Comparison of ENCODE assay signal across 24 cellular contexts in the genomic region with DNA sequence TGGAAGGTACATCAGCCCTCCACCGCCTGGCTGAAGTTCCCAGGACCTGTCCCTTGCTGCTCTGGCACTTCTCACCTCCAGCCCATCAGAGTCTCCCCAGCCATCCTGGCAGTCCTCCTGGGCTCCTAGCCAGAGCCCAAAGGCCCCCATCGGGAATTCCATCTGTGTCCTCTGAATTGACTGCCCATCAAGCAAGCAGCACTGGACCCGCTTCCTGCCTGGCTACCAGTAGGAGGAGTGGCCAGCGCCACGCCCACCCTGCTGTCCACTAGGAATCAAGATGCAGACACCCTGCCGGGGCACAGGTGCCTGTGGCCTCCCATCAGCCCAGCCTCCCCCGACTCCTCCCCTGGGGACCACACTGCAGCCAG. TPM values are rescaled to one million over a fixed set of nuclear protein-coding genes. Genes with fewer than 3 reads are reported as not detected.
A peak's percentile ranks its signal among the peaks of the same experiment; 100 is the strongest.
DNase-seq lines count a peak whose midpoint lies in the region; ATAC-seq and TF ChIP-seq lines count a peak whose summit lies in the region.
"Had no signal": no experiment of that assay in that cellular context is flagged by ENCODE, and none has a peak within 500 bp of the region (broad histone marks: within the 10 kb centered on the region; RNA-seq: fewer than 3 reads in every experiment).

No MANE protein-coding gene starts in this region.

- no peaks in the 10 kb centered on the region for H3K4me1 ChIP-seq in sigmoid colon
- H3K4me1 ChIP-seq: parathyroid adenoma, right lobe of liver, upper lobe of left lung had no signal

- no peak for TF ChIP-seq EP300 in sigmoid colon (IDR thresholded peaks at IDR 0.05)

- TF ChIP-seq CTCF in coronary artery (IDR thresholded peaks at IDR 0.05) = no peak
- TF ChIP-seq CTCF in sigmoid colon (IDR thresholded peaks at IDR 0.05) = no peak

- peaks cover 6 to 43% (median 13%) of the 10 kb centered on the region in 3 donors for H3K27me3 ChIP-seq in sigmoid colon
- H3K27me3 ChIP-seq: BLaER1, right lobe of liver, upper lobe of left lung had no signal

- H3K4me3 ChIP-seq in coronary artery (no peak overlapping the region), sigmoid colon (no peak overlapping the region)
- H3K4me3 ChIP-seq: BLaER1, right lobe of liver, upper lobe of left lung had no signal

- no peak for TF ChIP-seq POLR2A in sigmoid colon (IDR thresholded peaks at IDR 0.05)

- no peak overlapping the region for H3K27ac Mint-ChIP-seq in activated CD8-positive, alpha-beta memory T cell treated with anti-CD3 and anti-CD28 coated beads, Interleukin-2, amount 10 ng/mL, durations not matched to agents 7 days and 5 days
- H3K27ac Mint-ChIP-seq: activated CD4-positive, alpha-beta T cell treated with anti-CD3 and anti-CD28 coated beads, Interleukin-2, amount 10 ng/mL, durations not matched to agents 24 days and 14 days; activated naive CD8-positive, alpha-beta T cell treated with anti-CD3 and anti-CD28 coated beads, Interleukin-2, amount 10 ng/mL, durations not matched to agents 7 days and 5 days; memory B cell; nephron had no signal

- no peaks in the 10 kb centered on the region for H3K27me3 Mint-ChIP-seq in activated CD8-positive, alpha-beta memory T cell treated with anti-CD3 and anti-CD28 coated beads, Interleukin-2, amount 10 ng/mL, durations not matched to agents 7 days and 5 days
- H3K27me3 Mint-ChIP-seq: activated CD4-positive, alpha-beta T cell treated with anti-CD3 and anti-CD28 coated beads, Interleukin-2, amount 10 ng/mL, durations not matched to agents 24 days and 14 days; activated naive CD8-positive, alpha-beta T cell treated with anti-CD3 and anti-CD28 coated beads, Interleukin-2, amount 10 ng/mL, durations not matched to agents 7 days and 5 days had no signal

- no peaks in the 10 kb centered on the region for H3K36me3 ChIP-seq in sigmoid colon
- H3K36me3 ChIP-seq: BLaER1, right lobe of liver, upper lobe of left lung had no signal

- WGBS in sigmoid colon, 2 donors = 61 to 73% methylated on average over 7 of the region's 7 CpGs

- no peaks in the 10 kb centered on the region for H3K9me3 ChIP-seq in sigmoid colon
- H3K9me3 ChIP-seq: BLaER1, right lobe of liver, upper lobe of left lung had no signal

- no peak overlapping the region for H3K4me3 Mint-ChIP-seq in activated CD8-positive, alpha-beta memory T cell treated with anti-CD3 and anti-CD28 coated beads, Interleukin-2, amount 10 ng/mL, durations not matched to agents 7 days and 5 days
- H3K4me3 Mint-ChIP-seq: activated CD4-positive, alpha-beta T cell treated with anti-CD3 and anti-CD28 coated beads, Interleukin-2, amount 10 ng/mL, durations not matched to agents 24 days and 14 days; activated naive CD8-positive, alpha-beta T cell treated with anti-CD3 and anti-CD28 coated beads, Interleukin-2, amount 10 ng/mL, durations not matched to agents 7 days and 5 days; memory B cell; nephron had no signal

- no peaks in the 10 kb centered on the region for H3K9me3 Mint-ChIP-seq in activated CD8-positive, alpha-beta memory T cell treated with anti-CD3 and anti-CD28 coated beads, Interleukin-2, amount 10 ng/mL, durations not matched to agents 7 days and 5 days (ENCODE audit: low read depth)
- H3K9me3 Mint-ChIP-seq: activated CD4-positive, alpha-beta T cell treated with anti-CD3 and anti-CD28 coated beads, Interleukin-2, amount 10 ng/mL, durations not matched to agents 24 days and 14 days; activated naive CD8-positive, alpha-beta T cell treated with anti-CD3 and anti-CD28 coated beads, Interleukin-2, amount 10 ng/mL, durations not matched to agents 7 days and 5 days; nephron had no signal

- intact Hi-C loops in sigmoid colon (cut with DNase I) = no loop called here

- no peaks in the 10 kb centered on the region for H3K36me3 Mint-ChIP-seq in activated CD8-positive, alpha-beta memory T cell treated with anti-CD3 and anti-CD28 coated beads, Interleukin-2, amount 10 ng/mL, durations not matched to agents 7 days and 5 days
- H3K36me3 Mint-ChIP-seq: activated naive CD8-positive, alpha-beta T cell treated with anti-CD3 and anti-CD28 coated beads, Interleukin-2, amount 10 ng/mL, durations not matched to agents 7 days and 5 days; memory B cell had no signal

- H3K4me1 Mint-ChIP-seq in activated CD8-positive, alpha-beta memory T cell treated with anti-CD3 and anti-CD28 coated beads, Interleukin-2, amount 10 ng/mL, durations not matched to agents 7 days and 5 days = no peaks in the 10 kb centered on the region
- H3K4me1 Mint-ChIP-seq: activated CD4-positive, alpha-beta T cell treated with anti-CD3 and anti-CD28 coated beads, Interleukin-2, amount 10 ng/mL, durations not matched to agents 24 days and 14 days; activated naive CD8-positive, alpha-beta T cell treated with anti-CD3 and anti-CD28 coated beads, Interleukin-2, amount 10 ng/mL, durations not matched to agents 7 days and 5 days; memory B cell had no signal

- ATAC-seq in activated CD8-positive, alpha-beta memory T cell treated with anti-CD3 and anti-CD28 coated beads, Interleukin-2, amount 10 ng/mL, durations not matched to agents 7 days and 5 days = no peak
- ATAC-seq in GM18858 (IDR thresholded peaks at IDR 0.05; ENCODE audit: unreplicated experiment) (no peak), GM18867 (IDR thresholded peaks at IDR 0.05; ENCODE audit: unreplicated experiment) (no peak)
- ATAC-seq: esophagus mucosa, right lobe of liver had no signal

- CTCF ChIA-PET in activated CD8-positive, alpha-beta memory T cell treated with anti-CD3 and anti-CD28 coated beads, Interleukin-2, amount 10 ng/mL, durations not matched to agents 7 days and 5 days (lab: Charles Lee) = no interaction called here

- H3K27ac ChIP-seq in coronary artery = no peak overlapping the region
- H3K27ac ChIP-seq in sigmoid colon = no peak overlapping the region
- H3K27ac ChIP-seq: BLaER1, parathyroid adenoma, right lobe of liver, upper lobe of left lung had no signal

- peak; percentile 23 for DNase-seq in activated CD8-positive, alpha-beta memory T cell treated with anti-CD3 and anti-CD28 coated beads, Interleukin-2, amount 50 U/mL, for 48 hours
- no peak for DNase-seq in activated CD8-positive, alpha-beta memory T cell treated with anti-CD3 and anti-CD28 coated beads, Interleukin-2, amount 10 ng/mL, durations not matched to agents 7 days and 5 days
- DNase-seq in NCI-H146 treated with DMSO at 0.1 percent for 48 hours (lab: John Stamatoyannopoulos, UW; ENCODE audit: unreplicated experiment) (peak; percentile 73), coronary artery (ENCODE audit: low spot score) (peak; percentile 60), sigmoid colon (peak; percentile 54), mucosa of gallbladder (ENCODE audit: low spot score) (no peak)
- DNase-seq: activated CD4-positive, alpha-beta T cell treated with anti-CD3 and anti-CD28 coated beads, Interleukin-2, amount 10 ng/mL, durations not matched to agents 24 days and 14 days; activated naive CD8-positive, alpha-beta T cell treated with anti-CD3 and anti-CD28 coated beads, Interleukin-2, amount 10 ng/mL, durations not matched to agents 7 days and 5 days; Calu3; effector memory CD4-positive, alpha-beta T cell; foreskin melanocyte; kidney glomerular epithelial cell; right lobe of liver; SHP77 treated with DMSO at 0.1 percent for 48 hours; stimulated activated CD4-positive, alpha-beta T cell treated with anti-CD3 and anti-CD28 coated beads, Interleukin-15, amount 100 ng/mL, for 24 hours; upper lobe of left lung had no signal

RNA-seq across cellular contexts. Expression of a gene that starts 47.2 kb away (rescaled TPM):
- 1 to 10 TPM in 1 of 2 experiments, under 1 TPM in 1; 0.82 to 1.1 TPM for total RNA-seq in activated CD8-positive, alpha-beta memory T cell treated with anti-CD3 and anti-CD28 coated beads, Interleukin-2, amount 10 ng/mL, durations not matched to agents 7 days and 5 days
- total RNA-seq in sigmoid colon (under 1 TPM; 0.16 to 0.83 (median 0.70) TPM), mucosa of gallbladder (0.06 TPM)
- polyA plus RNA-seq in sigmoid colon = under 1 TPM in 2 of 3 donors, not detected in 1; under 0.01 to 0.17 TPM
- total RNA-seq: Calu3, MCF 10A had no signal

Comparison
In these comparisons a context has a peak if more than half of its experiments do, and no peak if none do; other contexts are left out.
1. DNase-seq: peak in activated CD8-positive, alpha-beta memory T cell treated with anti-CD3 and anti-CD28 coated beads, Interleukin-2, amount 50 U/mL, for 48 hours (single experiment), NCI-H146 treated with DMSO at 0.1 percent for 48 hours (single experiment), coronary artery (single experiment) and sigmoid colon (single experiment); none in activated CD8-positive, alpha-beta memory T cell treated with anti-CD3 and anti-CD28 coated beads, Interleukin-2, amount 10 ng/mL, durations not matched to agents 7 days and 5 days (single experiment) and mucosa of gallbladder (single experiment).